22 cellular contexts compared by ENCODE assay signal in the genomic region with DNA sequence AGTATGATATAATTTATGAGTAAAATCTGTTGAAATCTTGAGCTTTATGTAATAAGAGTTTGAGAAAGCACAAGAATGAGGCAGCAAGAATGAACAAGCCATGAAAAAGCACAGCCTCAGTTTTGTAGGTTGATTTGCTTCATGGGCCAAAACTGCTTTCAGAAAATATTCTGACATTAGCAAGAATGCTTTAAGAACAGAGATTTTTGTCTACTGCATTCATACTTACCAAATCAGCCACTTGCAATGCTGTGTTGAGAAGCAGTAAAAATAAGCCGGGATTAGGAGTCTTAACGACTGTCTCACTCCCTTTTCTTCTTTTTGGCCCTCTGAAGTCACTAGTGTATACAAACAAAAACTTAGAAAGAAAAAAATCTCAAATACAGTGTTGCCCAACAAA.
"Had no signal": no experiment of that assay in that cellular context is flagged by ENCODE, and none has a peak within 500 bp of the region (broad histone marks: within the 10 kb centered on the region; RNA-seq: fewer than 3 reads in every experiment).

No MANE protein-coding gene starts in this region.

- H3K9ac ChIP-seq: neural progenitor cell had no signal

- H3K9me3 Mint-ChIP-seq: activated CD8-positive, alpha-beta T cell treated with anti-CD3 and anti-CD28 coated beads for 36 hours; neural progenitor cell had no signal

- H3K36me3 Mint-ChIP-seq: activated CD8-positive, alpha-beta memory T cell treated with anti-CD3 and anti-CD28 coated beads, Interleukin-2, amount 10 ng/mL, durations not matched to agents 7 days and 5 days; activated naive CD4-positive, alpha-beta T cell treated with anti-CD3 and anti-CD28 coated beads, Interleukin-2, amount 50 U/mL, for 24 hours; naive thymus-derived CD4-positive, alpha-beta T cell; neural progenitor cell had no signal

- H3K27me3 ChIP-seq: ascending aorta, dorsolateral prefrontal cortex, esophagus muscularis mucosa, foreskin keratinocyte, neural progenitor cell, tibial artery had no signal

- H3K36me3 ChIP-seq: ascending aorta, colonic mucosa, esophagus muscularis mucosa, lower lobe of right lung, neural progenitor cell, prostate gland, tibial artery had no signal

- H2AFZ ChIP-seq: neural progenitor cell had no signal

- ATAC-seq: activated CD8-positive, alpha-beta memory T cell treated with anti-CD3 and anti-CD28 coated beads, Interleukin-2, amount 10 ng/mL, durations not matched to agents 7 days and 5 days; activated CD8-positive, alpha-beta T cell treated with anti-CD3 and anti-CD28 coated beads for 36 hours; effector memory CD8-positive, alpha-beta T cell; foreskin keratinocyte; left lobe of liver; lower lobe of right lung; naive thymus-derived CD4-positive, alpha-beta T cell; right cardiac atrium; stimulated activated naive CD8-positive, alpha-beta T cell treated with anti-CD3 and anti-CD28 coated beads, Interleukin-15, amount 100 ng/mL, for 72 hours had no signal

- H3K4me3 ChIP-seq: ascending aorta, colonic mucosa, dorsolateral prefrontal cortex, esophagus muscularis mucosa, lower lobe of right lung, neural progenitor cell, prostate gland, tibial artery had no signal

- H3K4me1 Mint-ChIP-seq: activated CD4-positive, alpha-beta T cell treated with anti-CD3 and anti-CD28 coated beads, Interleukin-2, amount 10 ng/mL, durations not matched to agents 7 days and 5 days; activated CD8-positive, alpha-beta memory T cell treated with anti-CD3 and anti-CD28 coated beads, Interleukin-2, amount 10 ng/mL, durations not matched to agents 7 days and 5 days; activated naive CD4-positive, alpha-beta T cell treated with anti-CD3 and anti-CD28 coated beads, Interleukin-2, amount 50 U/mL, for 24 hours; central memory CD8-positive, alpha-beta T cell; naive thymus-derived CD4-positive, alpha-beta T cell; neural progenitor cell; stimulated activated naive CD8-positive, alpha-beta T cell treated with anti-CD3 and anti-CD28 coated beads, Interleukin-15, amount 100 ng/mL, for 72 hours had no signal

- DNase-seq: activated CD4-positive, alpha-beta T cell treated with anti-CD3 and anti-CD28 coated beads, Interleukin-2, amount 10 ng/mL, durations not matched to agents 7 days and 5 days; activated CD8-positive, alpha-beta memory T cell treated with anti-CD3 and anti-CD28 coated beads, Interleukin-2, amount 10 ng/mL, durations not matched to agents 7 days and 5 days; activated CD8-positive, alpha-beta T cell treated with anti-CD3 and anti-CD28 coated beads for 36 hours; activated gamma-delta T cell; activated T-cell treated with anti-CD3 and anti-CD28 coated beads for 4 hours; colonic mucosa; dorsolateral prefrontal cortex; effector memory CD8-positive, alpha-beta T cell; lower lobe of right lung; naive thymus-derived CD4-positive, alpha-beta T cell; right cardiac atrium; stimulated activated CD4-positive, alpha-beta T cell treated with anti-CD3 and anti-CD28 coated beads, Interleukin-1b, Interleukin-23, amount 100 ng/mL, for 48 hours; stimulated activated naive CD8-positive, alpha-beta T cell treated with anti-CD3 and anti-CD28 coated beads, Interleukin-15, amount 100 ng/mL, for 72 hours; tibial artery had no signal

- H3K27ac Mint-ChIP-seq: activated CD4-positive, alpha-beta T cell treated with anti-CD3 and anti-CD28 coated beads, Interleukin-2, amount 10 ng/mL, durations not matched to agents 7 days and 5 days; activated CD8-positive, alpha-beta memory T cell treated with anti-CD3 and anti-CD28 coated beads, Interleukin-2, amount 10 ng/mL, durations not matched to agents 7 days and 5 days; activated CD8-positive, alpha-beta T cell treated with anti-CD3 and anti-CD28 coated beads for 36 hours; activated naive CD4-positive, alpha-beta T cell treated with anti-CD3 and anti-CD28 coated beads, Interleukin-2, amount 50 U/mL, for 24 hours; effector memory CD8-positive, alpha-beta T cell; naive thymus-derived CD4-positive, alpha-beta T cell; neural progenitor cell; stimulated activated naive CD8-positive, alpha-beta T cell treated with anti-CD3 and anti-CD28 coated beads, Interleukin-15, amount 100 ng/mL, for 72 hours had no signal

- H3K9me3 ChIP-seq: ascending aorta, colonic mucosa, esophagus muscularis mucosa, lower lobe of right lung, prostate gland, tibial artery had no signal

- H3K4me1 ChIP-seq: colonic mucosa, lower lobe of right lung, neural progenitor cell, prostate gland had no signal

- H3K27ac ChIP-seq: colonic mucosa, dorsolateral prefrontal cortex, esophagus muscularis mucosa, foreskin keratinocyte, lower lobe of right lung, neural progenitor cell, prostate gland, tibial artery had no signal

- H3K4me3 Mint-ChIP-seq: activated CD4-positive, alpha-beta T cell treated with anti-CD3 and anti-CD28 coated beads, Interleukin-2, amount 10 ng/mL, durations not matched to agents 7 days and 5 days; activated CD8-positive, alpha-beta memory T cell treated with anti-CD3 and anti-CD28 coated beads, Interleukin-2, amount 10 ng/mL, durations not matched to agents 7 days and 5 days; activated CD8-positive, alpha-beta T cell treated with anti-CD3 and anti-CD28 coated beads for 36 hours; activated naive CD4-positive, alpha-beta T cell treated with anti-CD3 and anti-CD28 coated beads, Interleukin-2, amount 50 U/mL, for 24 hours; central memory CD8-positive, alpha-beta T cell; effector memory CD8-positive, alpha-beta T cell; naive thymus-derived CD4-positive, alpha-beta T cell; neural progenitor cell; stimulated activated naive CD8-positive, alpha-beta T cell treated with anti-CD3 and anti-CD28 coated beads, Interleukin-15, amount 100 ng/mL, for 72 hours had no signal

- H3K4me2 ChIP-seq: neural progenitor cell had no signal

- H3K27me3 Mint-ChIP-seq: activated CD4-positive, alpha-beta T cell treated with anti-CD3 and anti-CD28 coated beads, Interleukin-2, amount 10 ng/mL, durations not matched to agents 7 days and 5 days; activated CD8-positive, alpha-beta memory T cell treated with anti-CD3 and anti-CD28 coated beads, Interleukin-2, amount 10 ng/mL, durations not matched to agents 7 days and 5 days; activated CD8-positive, alpha-beta T cell treated with anti-CD3 and anti-CD28 coated beads for 36 hours; activated naive CD4-positive, alpha-beta T cell treated with anti-CD3 and anti-CD28 coated beads, Interleukin-2, amount 50 U/mL, for 24 hours; central memory CD8-positive, alpha-beta T cell; effector memory CD8-positive, alpha-beta T cell; naive thymus-derived CD4-positive, alpha-beta T cell; stimulated activated naive CD8-positive, alpha-beta T cell treated with anti-CD3 and anti-CD28 coated beads, Interleukin-15, amount 100 ng/mL, for 72 hours had no signal
